1 cellular context compared by ENCODE assay signal in the genomic region with DNA sequence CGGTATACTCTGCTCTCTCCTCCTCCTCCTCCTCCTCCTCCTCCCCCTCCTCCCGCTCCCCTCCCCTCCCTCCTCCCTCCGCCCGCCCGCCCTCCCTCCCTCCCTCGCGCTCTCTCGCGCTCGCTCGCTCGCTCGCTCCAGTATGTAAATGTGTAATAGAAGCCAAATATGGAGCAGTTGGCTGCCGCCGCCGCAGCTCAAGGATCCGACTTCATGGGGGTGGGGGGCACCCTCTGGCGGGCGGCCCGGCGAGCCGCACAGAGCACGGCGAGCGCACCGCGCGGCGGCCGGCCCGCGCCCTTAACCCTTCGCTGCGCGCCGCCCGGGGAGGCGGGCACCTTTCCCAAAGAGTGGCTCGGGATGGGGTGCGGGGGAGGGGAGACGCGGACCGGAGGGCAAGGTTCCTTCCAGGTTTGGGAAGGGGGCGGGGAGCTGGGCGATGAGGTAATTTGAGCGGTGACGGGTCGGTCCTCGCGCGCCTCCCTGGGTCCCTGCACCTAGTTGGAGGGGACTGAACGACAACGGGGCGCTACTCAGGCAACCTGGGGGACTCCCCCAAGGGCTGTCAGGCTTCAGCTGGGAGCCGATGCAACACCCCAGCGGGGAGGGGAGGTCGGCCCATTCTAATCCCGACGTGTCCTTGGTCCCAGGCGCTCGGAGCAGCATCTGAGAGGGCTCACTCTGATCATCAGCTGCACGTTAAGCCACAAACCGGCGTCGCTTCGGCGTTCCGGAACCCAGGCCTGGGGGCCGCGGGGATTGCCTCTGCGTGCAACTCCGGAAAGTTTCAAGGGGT.
TF ChIP-seq lines count a peak whose summit lies in the region.

No MANE protein-coding gene starts in this region.

TF ChIP-seq in HepG2, 621 proteins besides CTCF, POLR2A, EP300 and RAD21 (continued from another document and continues in another):
- TF ChIP-seq, protein P1, sequence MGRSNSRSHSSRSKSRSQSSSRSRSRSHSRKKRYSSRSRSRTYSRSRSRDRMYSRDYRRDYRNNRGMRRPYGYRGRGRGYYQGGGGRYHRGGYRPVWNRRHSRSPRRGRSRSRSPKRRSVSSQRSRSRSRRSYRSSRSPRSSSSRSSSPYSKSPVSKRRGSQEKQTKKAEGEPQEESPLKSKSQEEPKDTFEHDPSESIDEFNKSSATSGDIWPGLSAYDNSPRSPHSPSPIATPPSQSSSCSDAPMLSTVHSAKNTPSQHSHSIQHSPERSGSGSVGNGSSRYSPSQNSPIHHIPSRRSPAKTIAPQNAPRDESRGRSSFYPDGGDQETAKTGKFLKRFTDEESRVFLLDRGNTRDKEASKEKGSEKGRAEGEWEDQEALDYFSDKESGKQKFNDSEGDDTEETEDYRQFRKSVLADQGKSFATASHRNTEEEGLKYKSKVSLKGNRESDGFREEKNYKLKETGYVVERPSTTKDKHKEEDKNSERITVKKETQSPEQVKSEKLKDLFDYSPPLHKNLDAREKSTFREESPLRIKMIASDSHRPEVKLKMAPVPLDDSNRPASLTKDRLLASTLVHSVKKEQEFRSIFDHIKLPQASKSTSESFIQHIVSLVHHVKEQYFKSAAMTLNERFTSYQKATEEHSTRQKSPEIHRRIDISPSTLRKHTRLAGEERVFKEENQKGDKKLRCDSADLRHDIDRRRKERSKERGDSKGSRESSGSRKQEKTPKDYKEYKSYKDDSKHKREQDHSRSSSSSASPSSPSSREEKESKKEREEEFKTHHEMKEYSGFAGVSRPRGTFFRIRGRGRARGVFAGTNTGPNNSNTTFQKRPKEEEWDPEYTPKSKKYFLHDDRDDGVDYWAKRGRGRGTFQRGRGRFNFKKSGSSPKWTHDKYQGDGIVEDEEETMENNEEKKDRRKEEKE (IDR thresholded peaks at IDR 0.05): no peak
- 0 out of 2 replicates have a peak, but pooled peaks have one; percentile 27 for TF ChIP-seq HOXA9 (CRISPR knock-in tag; IDR thresholded peaks at IDR 0.05; ENCODE audit: borderline replicate concordance)
- peak; percentile 65 for TF ChIP-seq IRF2 (CRISPR knock-in tag; IDR thresholded peaks at IDR 0.05)
- TF ChIP-seq, protein P2, sequence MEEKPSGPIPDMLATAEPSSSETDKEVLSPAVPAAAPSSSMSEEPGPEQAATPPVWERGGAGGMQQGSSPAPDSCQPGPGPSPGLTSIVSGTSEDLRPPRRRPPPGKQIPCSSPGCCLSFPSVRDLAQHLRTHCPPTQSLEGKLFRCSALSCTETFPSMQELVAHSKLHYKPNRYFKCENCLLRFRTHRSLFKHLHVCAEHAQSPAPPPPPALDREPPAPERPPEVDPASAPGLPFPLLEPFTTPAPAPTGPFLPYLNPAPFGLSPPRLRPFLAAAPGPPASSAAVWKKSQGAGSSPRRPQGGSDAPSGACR (CRISPR knock-in tag; IDR thresholded peaks at IDR 0.05): peak; percentile 58; the same call in 1 of the 2 replicates
- TF ChIP-seq, protein P3, sequence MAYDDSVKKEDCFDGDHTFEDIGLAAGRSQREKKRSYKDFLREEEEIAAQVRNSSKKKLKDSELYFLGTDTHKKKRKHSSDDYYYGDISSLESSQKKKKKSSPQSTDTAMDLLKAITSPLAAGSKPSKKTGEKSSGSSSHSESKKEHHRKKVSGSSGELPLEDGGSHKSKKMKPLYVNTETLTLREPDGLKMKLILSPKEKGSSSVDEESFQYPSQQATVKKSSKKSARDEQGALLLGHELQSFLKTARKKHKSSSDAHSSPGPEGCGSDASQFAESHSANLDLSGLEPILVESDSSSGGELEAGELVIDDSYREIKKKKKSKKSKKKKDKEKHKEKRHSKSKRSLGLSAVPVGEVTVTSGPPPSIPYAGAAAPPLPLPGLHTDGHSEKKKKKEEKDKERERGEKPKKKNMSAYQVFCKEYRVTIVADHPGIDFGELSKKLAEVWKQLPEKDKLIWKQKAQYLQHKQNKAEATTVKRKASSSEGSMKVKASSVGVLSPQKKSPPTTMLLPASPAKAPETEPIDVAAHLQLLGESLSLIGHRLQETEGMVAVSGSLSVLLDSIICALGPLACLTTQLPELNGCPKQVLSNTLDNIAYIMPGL (CRISPR knock-in tag; IDR thresholded peaks at IDR 0.05; ENCODE audit: borderline replicate concordance in 1 of 2, low read depth in 1 of 2): peak; percentile 62 to 71; a peak in 3 of 4 replicates
- TF ChIP-seq ZFP1 (CRISPR knock-in tag; IDR thresholded peaks at IDR 0.05): no peak
- no peak for TF ChIP-seq TCF12 (IDR thresholded peaks at IDR 0.05)
- no peak; the same call in 1 of the 2 replicates for TF ChIP-seq TCF12 (CRISPR knock-in tag; IDR thresholded peaks at IDR 0.05)
- TF ChIP-seq AKAP8 (CRISPR knock-in tag; IDR thresholded peaks at IDR 0.05): peak; percentile 62; the same call in 1 of the 2 replicates
- no peak; the same call in 1 of the 2 replicates for TF ChIP-seq SPEN (CRISPR knock-in tag; IDR thresholded peaks at IDR 0.05; ENCODE audit: low read depth)
- TF ChIP-seq ZNF337 (CRISPR knock-in tag; IDR thresholded peaks at IDR 0.05; ENCODE audit: borderline replicate concordance, low read depth): no peak
- TF ChIP-seq ZNF432 (CRISPR knock-in tag; IDR thresholded peaks at IDR 0.05; ENCODE audit: borderline replicate concordance): no peak
- no peak for TF ChIP-seq ZNF44 (CRISPR knock-in tag; IDR thresholded peaks at IDR 0.05)
- no peak for TF ChIP-seq ARNTL (CRISPR knock-in tag; IDR thresholded peaks at IDR 0.05)
- TF ChIP-seq ZNF550 (CRISPR knock-in tag; IDR thresholded peaks at IDR 0.05; ENCODE audit: borderline replicate concordance): no peak; the same call in 1 of the 2 replicates
- peak; percentile 61; the same call in 1 of the 2 replicates for TF ChIP-seq ELF3 (CRISPR knock-in tag; IDR thresholded peaks at IDR 0.05)
- TF ChIP-seq ZNF660 (CRISPR knock-in tag; IDR thresholded peaks at IDR 0.05; ENCODE audit: borderline replicate concordance, low read depth): 0 out of 2 replicates have a peak, but pooled peaks have one; percentile 35
- peak; percentile 13; the same call in 1 of the 2 replicates for TF ChIP-seq HCFC1 (IDR thresholded peaks at IDR 0.05; ENCODE audit: low read depth, low read length)
- TF ChIP-seq ZNF83 (CRISPR knock-in tag; IDR thresholded peaks at IDR 0.05; ENCODE audit: borderline replicate concordance): no peak
- no peak for TF ChIP-seq JARID2 (CRISPR knock-in tag; IDR thresholded peaks at IDR 0.05; ENCODE audit: insufficient replicate concordance)
- TF ChIP-seq, protein P4, sequence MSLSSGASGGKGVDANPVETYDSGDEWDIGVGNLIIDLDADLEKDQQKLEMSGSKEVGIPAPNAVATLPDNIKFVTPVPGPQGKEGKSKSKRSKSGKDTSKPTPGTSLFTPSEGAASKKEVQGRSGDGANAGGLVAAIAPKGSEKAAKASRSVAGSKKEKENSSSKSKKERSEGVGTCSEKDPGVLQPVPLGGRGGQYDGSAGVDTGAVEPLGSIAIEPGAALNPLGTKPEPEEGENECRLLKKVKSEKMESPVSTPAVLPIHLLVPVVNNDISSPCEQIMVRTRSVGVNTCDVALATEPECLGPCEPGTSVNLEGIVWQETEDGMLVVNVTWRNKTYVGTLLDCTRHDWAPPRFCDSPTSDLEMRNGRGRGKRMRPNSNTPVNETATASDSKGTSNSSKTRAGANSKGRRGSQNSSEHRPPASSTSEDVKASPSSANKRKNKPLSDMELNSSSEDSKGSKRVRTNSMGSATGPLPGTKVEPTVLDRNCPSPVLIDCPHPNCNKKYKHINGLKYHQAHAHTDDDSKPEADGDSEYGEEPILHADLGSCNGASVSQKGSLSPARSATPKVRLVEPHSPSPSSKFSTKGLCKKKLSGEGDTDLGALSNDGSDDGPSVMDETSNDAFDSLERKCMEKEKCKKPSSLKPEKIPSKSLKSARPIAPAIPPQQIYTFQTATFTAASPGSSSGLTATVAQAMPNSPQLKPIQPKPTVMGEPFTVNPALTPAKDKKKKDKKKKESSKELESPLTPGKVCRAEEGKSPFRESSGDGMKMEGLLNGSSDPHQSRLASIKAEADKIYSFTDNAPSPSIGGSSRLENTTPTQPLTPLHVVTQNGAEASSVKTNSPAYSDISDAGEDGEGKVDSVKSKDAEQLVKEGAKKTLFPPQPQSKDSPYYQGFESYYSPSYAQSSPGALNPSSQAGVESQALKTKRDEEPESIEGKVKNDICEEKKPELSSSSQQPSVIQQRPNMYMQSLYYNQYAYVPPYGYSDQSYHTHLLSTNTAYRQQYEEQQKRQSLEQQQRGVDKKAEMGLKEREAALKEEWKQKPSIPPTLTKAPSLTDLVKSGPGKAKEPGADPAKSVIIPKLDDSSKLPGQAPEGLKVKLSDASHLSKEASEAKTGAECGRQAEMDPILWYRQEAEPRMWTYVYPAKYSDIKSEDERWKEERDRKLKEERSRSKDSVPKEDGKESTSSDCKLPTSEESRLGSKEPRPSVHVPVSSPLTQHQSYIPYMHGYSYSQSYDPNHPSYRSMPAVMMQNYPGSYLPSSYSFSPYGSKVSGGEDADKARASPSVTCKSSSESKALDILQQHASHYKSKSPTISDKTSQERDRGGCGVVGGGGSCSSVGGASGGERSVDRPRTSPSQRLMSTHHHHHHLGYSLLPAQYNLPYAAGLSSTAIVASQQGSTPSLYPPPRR (CRISPR knock-in tag; IDR thresholded peaks at IDR 0.05; ENCODE audit: borderline replicate concordance): peak; percentile 8; the same call in 1 of the 2 replicates
- no peak for TF ChIP-seq CBX2 (IDR thresholded peaks at IDR 0.05; ENCODE audit: low read depth, low read length)
- TF ChIP-seq CBX2 (CRISPR knock-in tag; IDR thresholded peaks at IDR 0.05; ENCODE audit: low read depth): no peak
- TF ChIP-seq, protein P5, sequence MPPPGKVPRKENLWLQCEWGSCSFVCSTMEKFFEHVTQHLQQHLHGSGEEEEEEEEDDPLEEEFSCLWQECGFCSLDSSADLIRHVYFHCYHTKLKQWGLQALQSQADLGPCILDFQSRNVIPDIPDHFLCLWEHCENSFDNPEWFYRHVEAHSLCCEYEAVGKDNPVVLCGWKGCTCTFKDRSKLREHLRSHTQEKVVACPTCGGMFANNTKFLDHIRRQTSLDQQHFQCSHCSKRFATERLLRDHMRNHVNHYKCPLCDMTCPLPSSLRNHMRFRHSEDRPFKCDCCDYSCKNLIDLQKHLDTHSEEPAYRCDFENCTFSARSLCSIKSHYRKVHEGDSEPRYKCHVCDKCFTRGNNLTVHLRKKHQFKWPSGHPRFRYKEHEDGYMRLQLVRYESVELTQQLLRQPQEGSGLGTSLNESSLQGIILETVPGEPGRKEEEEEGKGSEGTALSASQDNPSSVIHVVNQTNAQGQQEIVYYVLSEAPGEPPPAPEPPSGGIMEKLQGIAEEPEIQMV (CRISPR knock-in tag; IDR thresholded peaks at IDR 0.05; ENCODE audit: low read depth): peak; percentile 85; the same call in 1 of the 2 replicates
- TF ChIP-seq, protein P6, sequence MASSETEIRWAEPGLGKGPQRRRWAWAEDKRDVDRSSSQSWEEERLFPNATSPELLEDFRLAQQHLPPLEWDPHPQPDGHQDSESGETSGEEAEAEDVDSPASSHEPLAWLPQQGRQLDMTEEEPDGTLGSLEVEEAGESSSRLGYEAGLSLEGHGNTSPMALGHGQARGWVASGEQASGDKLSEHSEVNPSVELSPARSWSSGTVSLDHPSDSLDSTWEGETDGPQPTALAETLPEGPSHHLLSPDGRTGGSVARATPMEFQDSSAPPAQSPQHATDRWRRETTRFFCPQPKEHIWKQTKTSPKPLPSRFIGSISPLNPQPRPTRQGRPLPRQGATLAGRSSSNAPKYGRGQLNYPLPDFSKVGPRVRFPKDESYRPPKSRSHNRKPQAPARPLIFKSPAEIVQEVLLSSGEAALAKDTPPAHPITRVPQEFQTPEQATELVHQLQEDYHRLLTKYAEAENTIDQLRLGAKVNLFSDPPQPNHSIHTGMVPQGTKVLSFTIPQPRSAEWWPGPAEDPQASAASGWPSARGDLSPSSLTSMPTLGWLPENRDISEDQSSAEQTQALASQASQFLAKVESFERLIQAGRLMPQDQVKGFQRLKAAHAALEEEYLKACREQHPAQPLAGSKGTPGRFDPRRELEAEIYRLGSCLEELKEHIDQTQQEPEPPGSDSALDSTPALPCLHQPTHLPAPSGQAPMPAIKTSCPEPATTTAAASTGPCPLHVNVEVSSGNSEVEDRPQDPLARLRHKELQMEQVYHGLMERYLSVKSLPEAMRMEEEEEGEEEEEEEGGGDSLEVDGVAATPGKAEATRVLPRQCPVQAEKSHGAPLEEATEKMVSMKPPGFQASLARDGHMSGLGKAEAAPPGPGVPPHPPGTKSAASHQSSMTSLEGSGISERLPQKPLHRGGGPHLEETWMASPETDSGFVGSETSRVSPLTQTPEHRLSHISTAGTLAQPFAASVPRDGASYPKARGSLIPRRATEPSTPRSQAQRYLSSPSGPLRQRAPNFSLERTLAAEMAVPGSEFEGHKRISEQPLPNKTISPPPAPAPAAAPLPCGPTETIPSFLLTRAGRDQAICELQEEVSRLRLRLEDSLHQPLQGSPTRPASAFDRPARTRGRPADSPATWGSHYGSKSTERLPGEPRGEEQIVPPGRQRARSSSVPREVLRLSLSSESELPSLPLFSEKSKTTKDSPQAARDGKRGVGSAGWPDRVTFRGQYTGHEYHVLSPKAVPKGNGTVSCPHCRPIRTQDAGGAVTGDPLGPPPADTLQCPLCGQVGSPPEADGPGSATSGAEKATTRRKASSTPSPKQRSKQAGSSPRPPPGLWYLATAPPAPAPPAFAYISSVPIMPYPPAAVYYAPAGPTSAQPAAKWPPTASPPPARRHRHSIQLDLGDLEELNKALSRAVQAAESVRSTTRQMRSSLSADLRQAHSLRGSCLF (CRISPR knock-in tag; IDR thresholded peaks at IDR 0.05; ENCODE audit: borderline replicate concordance): no peak
- peak; percentile 85 for TF ChIP-seq KMT2B (CRISPR knock-in tag; IDR thresholded peaks at IDR 0.05)
- TF ChIP-seq ZFP36L2 (CRISPR knock-in tag; IDR thresholded peaks at IDR 0.05): no peak
- TF ChIP-seq, protein P7, sequence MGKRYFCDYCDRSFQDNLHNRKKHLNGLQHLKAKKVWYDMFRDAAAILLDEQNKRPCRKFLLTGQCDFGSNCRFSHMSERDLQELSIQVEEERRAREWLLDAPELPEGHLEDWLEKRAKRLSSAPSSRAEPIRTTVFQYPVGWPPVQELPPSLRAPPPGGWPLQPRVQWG (CRISPR knock-in tag; IDR thresholded peaks at IDR 0.05; ENCODE audit: borderline replicate concordance, low read depth): no peak
- TF ChIP-seq ZNF552 (CRISPR knock-in tag; IDR thresholded peaks at IDR 0.05; ENCODE audit: borderline replicate concordance): no peak; the same call in 1 of the 2 replicates
- TF ChIP-seq ONECUT2 (CRISPR knock-in tag; IDR thresholded peaks at IDR 0.05): no peak
- TF ChIP-seq ZNF136 (CRISPR knock-in tag; IDR thresholded peaks at IDR 0.05; ENCODE audit: low read depth): no peak
- TF ChIP-seq MAZ (IDR thresholded peaks at IDR 0.05; ENCODE audit: borderline replicate concordance, low read depth, low read length): peak; percentile 84
- peak; percentile 96 for TF ChIP-seq MAZ (CRISPR knock-in tag; IDR thresholded peaks at IDR 0.05; ENCODE audit: low read depth)
- no peak for TF ChIP-seq IKZF1 (IDR thresholded peaks at IDR 0.05)
- TF ChIP-seq ZNF773 (CRISPR knock-in tag; IDR thresholded peaks at IDR 0.05; ENCODE audit: borderline replicate concordance): no peak
